11 cellular contexts compared by ENCODE assay signal in the genomic region with DNA sequence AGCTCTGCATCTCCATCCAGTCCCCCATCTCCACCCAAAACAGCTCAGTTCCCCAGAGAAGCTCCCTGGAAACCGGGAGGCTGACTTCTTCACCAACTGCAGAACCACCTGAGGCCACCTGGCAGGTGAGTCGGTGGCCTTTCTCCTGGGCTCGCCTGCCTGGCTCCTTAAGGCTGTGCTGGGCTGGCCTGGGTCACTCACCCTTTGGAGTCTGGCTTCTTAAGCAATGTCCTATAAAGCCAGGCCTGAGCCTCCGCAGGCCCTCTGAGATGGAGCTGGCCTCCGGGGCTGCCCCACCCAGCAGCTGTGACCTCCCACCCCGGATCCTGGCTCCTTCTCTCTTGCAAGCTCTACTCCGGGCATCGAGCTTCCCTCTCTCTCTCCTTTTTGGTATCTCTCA. TPM values are rescaled to one million over a fixed set of nuclear protein-coding genes. Genes with fewer than 3 reads are reported as not detected.
DNase-seq lines count a peak whose midpoint lies in the region; ATAC-seq and TF ChIP-seq lines count a peak whose summit lies in the region.
"Not testable (repeated sequence)": the region's sequence is repeated elsewhere in the genome, so short reads cannot be mapped to it uniquely, and the experiment has no call there.
"Had no signal": no experiment of that assay in that cellular context is flagged by ENCODE, and none has a peak within 500 bp of the region (broad histone marks: within the 10 kb centered on the region; RNA-seq: fewer than 3 reads in every experiment).

No MANE protein-coding gene starts in this region.

- H3K4me3 ChIP-seq in GM23338 (peak overlapping the region; percentile 69; the same call in 1 of the 2 replicates), foreskin fibroblast (ENCODE audit: low read depth in 1 of 2, low read length in 2 of 2) (peak overlapping the region in 1 of 2 donors; percentile 48)
- not testable (repeated sequence) for H3K4me3 ChIP-seq in SJSA1, neural progenitor cell

- H3F3A ChIP-seq in GM23338 (replicated peaks; ENCODE audit: low read depth); neural progenitor cell (ENCODE audit: low read depth): not testable (repeated sequence)

- H3K27me3 Mint-ChIP-seq in GM23338 (ENCODE audit: insufficient read depth, low read depth, poor library complexity) (peaks cover 18% of the 10 kb centered on the region), neural progenitor cell (ENCODE audit: insufficient read depth, low read depth) (peaks cover 19% of the 10 kb centered on the region)

- H3K9me3 ChIP-seq in SJSA1 (replicated peaks); neural progenitor cell (ENCODE audit: low read depth): not testable (repeated sequence)

- not testable (repeated sequence) for TF ChIP-seq CTCF in GM23338 (conservative IDR thresholded peaks at IDR 0.05; ENCODE audit: low read depth in 2 of 2); foreskin fibroblast (IDR thresholded peaks at IDR 0.05; ENCODE audit: low read depth, low read length); neural progenitor cell (IDR thresholded peaks at IDR 0.05)

- H3K9ac ChIP-seq in neural progenitor cell: not testable (repeated sequence)

- peak overlapping the region; percentile 69; the same call in 2 of the 3 replicates for H3K4me3 Mint-ChIP-seq in GM23338
- peak overlapping the region; percentile 1 for H3K4me3 Mint-ChIP-seq in neural progenitor cell

- H3K4me2 ChIP-seq in GM23338 (peak overlapping the region; percentile 80), neural progenitor cell (peak overlapping the region; percentile 79)

- not testable (repeated sequence) for H3K27ac ChIP-seq in GM23338 (ENCODE audit: low read depth); neural progenitor cell
- H3K27ac ChIP-seq in SJSA1: peak overlapping the region; percentile 39; the same call in 1 of the 2 replicates
- peak overlapping the region; percentile 62 for H3K27ac ChIP-seq in angular gyrus (ENCODE audit: low read depth, low read length)
- peak overlapping the region; percentile 35 for H3K27ac ChIP-seq in layer of hippocampus (ENCODE audit: low read depth, low read length)
- peak overlapping the region; percentile 69 for H3K27ac ChIP-seq in substantia nigra (ENCODE audit: low read depth, low read length, poor library complexity, severe bottlenecking)

- not testable (repeated sequence) for H3K27ac Mint-ChIP-seq in GM23338, neural progenitor cell

- H3K27me3 ChIP-seq in GM23338 (ENCODE audit: insufficient read depth) (peaks cover 14% of the 10 kb centered on the region), neural progenitor cell (peaks cover 34% of the 10 kb centered on the region)
- not testable (repeated sequence) for H3K27me3 ChIP-seq in SJSA1 (replicated peaks); layer of hippocampus (ENCODE audit: control insufficient read depth, insufficient read depth, low read length)

- not testable (repeated sequence) for H3K9me3 Mint-ChIP-seq in GM23338, neural progenitor cell

- not testable (repeated sequence) for H3K36me3 Mint-ChIP-seq in GM23338 (ENCODE audit: low read depth); neural progenitor cell

- not testable (repeated sequence) for DNase-seq in GM23338 (ENCODE audit: low spot score); neural progenitor cell (ENCODE audit: low spot score); substantia nigra (lab: John Stamatoyannopoulos, UW)
- peak in 1 of 2 experiments; percentile 31 for DNase-seq in SJSA1 (ENCODE audit: low read depth in 1 of 2, low spot score in 2 of 2)
- peak; percentile 11 to 13 for DNase-seq in foreskin fibroblast

- not testable (repeated sequence) for H3K9me2 ChIP-seq in GM23338 (ENCODE audit: insufficient read depth)

- not testable (repeated sequence) for H3K4me1 ChIP-seq in GM23338 (ENCODE audit: insufficient read depth); neural progenitor cell
- H3K4me1 ChIP-seq in SJSA1 (replicated peaks): peaks cover 30% of the 10 kb centered on the region

- not testable (repeated sequence) for ATAC-seq in GM23338

- H3K4me1 Mint-ChIP-seq in GM23338 (peaks cover 22% of the 10 kb centered on the region), neural progenitor cell (peaks cover 19% of the 10 kb centered on the region)

- H3K36me3 ChIP-seq in GM23338 (ENCODE audit: insufficient read depth); SJSA1; neural progenitor cell: not testable (repeated sequence)

- not testable (repeated sequence) for H3K79me2 ChIP-seq in GM23338 (replicated peaks; ENCODE audit: insufficient read depth); neural progenitor cell (ENCODE audit: low read depth)

- H2AFZ ChIP-seq in GM23338: not testable (repeated sequence)
- peak overlapping the region; percentile 95 for H2AFZ ChIP-seq in neural progenitor cell (replicated peaks)

- not testable (repeated sequence) for H4K20me1 ChIP-seq in GM23338 (replicated peaks; ENCODE audit: insufficient read depth); neural progenitor cell (ENCODE audit: low read depth)

RNA-seq across cellular contexts. Expression of a gene that starts 46.1 kb away (rescaled TPM):
- total RNA-seq in GM23338 (2014; rRNA removed; shearing (Covaris generic)): not detected in 2 replicates
- polyA plus RNA-seq in GM23338 (2016; fragmentation: Nextera tagmentation; extraction: Ambion mirVana): 0.07 TPM in 1 of 2 replicates, not detected in the other
- total RNA-seq in SJSA1 (2014; rRNA removed; shearing (Covaris generic)): not detected in 2 replicates
- 0.07 TPM in 1 of 2 replicates, not detected in the other for total RNA-seq in neural progenitor cell (ENCODE audit: low replicate concordance)
- total RNA-seq: Caco-2, H4, IMR-90 had no signal
- polyA plus RNA-seq: CD8-positive, alpha-beta memory T cell; IMR-90 had no signal
